Comparison of ENCODE assay signal across 1 cellular context in the genomic region with DNA sequence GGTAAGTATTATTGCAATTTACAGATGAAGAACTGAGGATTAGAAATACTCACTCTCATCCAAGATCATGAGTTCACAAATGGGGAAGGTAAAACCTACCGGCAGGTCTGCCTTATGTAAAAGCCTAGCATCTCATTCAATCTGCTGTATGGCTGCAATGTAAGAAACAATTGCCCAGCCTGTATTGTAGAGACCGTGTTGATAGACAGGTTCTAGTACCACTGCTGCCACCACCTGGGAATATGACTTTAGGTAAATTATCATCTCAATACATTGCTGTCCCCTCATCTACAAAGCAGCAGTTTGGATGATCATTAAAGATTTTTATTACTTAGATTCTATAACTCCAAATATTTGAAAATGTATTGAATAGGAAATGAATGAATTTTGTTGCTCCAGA.
TF ChIP-seq lines count a peak whose summit lies in the region.

No MANE protein-coding gene starts in this region.

TF ChIP-seq in K562, 482 proteins besides CTCF, POLR2A, EP300 and RAD21:
- TF ChIP-seq PKNOX1 (IDR thresholded peaks at IDR 0.05) (peak; percentile 36), MEIS2 (IDR thresholded peaks at IDR 0.05; ENCODE audit: partially characterized antibody) (peak; percentile 19), ETS2 (tag; IDR thresholded peaks at IDR 0.05; ENCODE audit: borderline replicate concordance, poor library complexity, severe bottlenecking) (no peak)
